ENCODE assay signal across 8 cellular contexts in the genomic region with DNA sequence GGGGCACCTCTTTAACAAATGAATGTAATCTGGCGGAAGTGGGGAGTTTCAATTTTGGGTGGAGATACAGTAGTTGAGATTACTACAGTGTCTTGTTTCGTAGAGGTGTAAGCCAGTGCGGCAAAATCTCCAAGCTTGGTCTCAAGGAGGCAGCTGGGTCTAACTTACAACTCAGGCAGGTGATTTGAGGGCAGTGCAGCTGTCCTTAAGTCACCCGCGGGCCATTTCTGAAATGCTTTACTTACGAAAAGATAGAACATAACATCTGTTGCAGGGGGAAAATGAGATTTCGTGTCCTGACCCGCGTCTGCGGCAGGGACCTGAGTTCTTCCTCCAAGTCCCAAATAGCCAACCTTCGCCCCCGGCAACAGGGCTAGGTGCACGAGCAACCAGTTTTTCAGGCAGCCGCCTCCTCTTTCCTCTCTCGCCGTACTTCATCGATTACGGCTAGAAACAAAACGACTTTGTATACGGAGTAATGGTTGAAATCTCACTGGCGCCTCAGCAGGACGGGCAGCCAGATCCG. TPM values are rescaled to one million over a fixed set of nuclear protein-coding genes. Genes with fewer than 3 reads are reported as not detected.
DNase-seq lines count a peak whose midpoint lies in the region; ATAC-seq, FAIRE-seq and TF ChIP-seq lines count a peak whose summit lies in the region.

No MANE protein-coding gene starts in this region.

- peaks cover 16% of the 10 kb centered on the region for H3K4me1 ChIP-seq in ACC112 (ENCODE audit: control insufficient read depth, insufficient read depth, low read length, unreplicated experiment)

- H3K4me3 ChIP-seq in ACC112 (ENCODE audit: low read depth, low read length) (peak overlapping the region; percentile 86), astrocyte of the cerebellum (ENCODE audit: low read depth, low read length) (peak overlapping the region; percentile 67)

- H3K27ac ChIP-seq in ACC112 (ENCODE audit: low read depth, low read length), result peak overlapping the region; percentile 53

- H3K79me2 ChIP-seq in ACC112 (ENCODE audit: control insufficient read depth, insufficient read depth, low read length, unreplicated experiment), result peaks cover 39% of the 10 kb centered on the region

- H3K4me3 Mint-ChIP-seq in immature natural killer cell, result peak overlapping the region; percentile 92 to 98 (median 97)
- peak overlapping the region; percentile 99 for H3K4me3 Mint-ChIP-seq in stimulated activated memory B cell treated with anti-CD40 and anti-IgM and Interleukin-4, amounts not matched to agents 10 μg/mL and 1 μg/mL and 100 μg/mL, for 72 hours

- H3K4me1 Mint-ChIP-seq in immature natural killer cell, result peaks cover 28 to 34% of the 10 kb centered on the region in 2 donors
- H3K4me1 Mint-ChIP-seq in stimulated activated memory B cell treated with anti-CD40 and anti-IgM and Interleukin-4, amounts not matched to agents 10 μg/mL and 1 μg/mL and 100 μg/mL, for 72 hours, result peaks cover 33% of the 10 kb centered on the region

- H2AFZ ChIP-seq in ACC112 (ENCODE audit: low read length, unreplicated experiment), result peak overlapping the region; percentile 74

- H3K27ac Mint-ChIP-seq in immature natural killer cell, result peak overlapping the region; percentile 89 to 98 (median 96)
- peak overlapping the region; percentile 98 for H3K27ac Mint-ChIP-seq in stimulated activated memory B cell treated with anti-CD40 and anti-IgM and Interleukin-4, amounts not matched to agents 10 μg/mL and 1 μg/mL and 100 μg/mL, for 72 hours

- in situ Hi-C loops in astrocyte of the cerebellum (cut with HindIII; ENCODE audit: low sequenced_read_pairs), result no loop called here

- TF ChIP-seq POLR2A in GM12892 (IDR thresholded peaks at IDR 0.05; ENCODE audit: low read depth, low read length), result no peak

- H3K27me3 ChIP-seq in ACC112 (ENCODE audit: insufficient read depth, low read length), result no peaks in the 10 kb centered on the region

- TF ChIP-seq CTCF in astrocyte of the cerebellum (IDR thresholded peaks at IDR 0.05; ENCODE audit: low read depth, low read length, missing control alignments), result no peak

- no peaks in the 10 kb centered on the region for H3K36me3 ChIP-seq in ACC112 (ENCODE audit: insufficient read depth, low read length)

- no peak for FAIRE-seq in GM12892 (lab: Jason Lieb, UNC)

- H3K9me3 Mint-ChIP-seq in immature natural killer cell, result no peaks in the 10 kb centered on the region
- H3K9me3 Mint-ChIP-seq in stimulated activated memory B cell treated with anti-CD40 and anti-IgM and Interleukin-4, amounts not matched to agents 10 μg/mL and 1 μg/mL and 100 μg/mL, for 72 hours, result no peaks in the 10 kb centered on the region

- DNase-seq in GM12892 (ENCODE audit: insufficient read length) (peak; percentile 39), NCI-H1105 treated with DMSO at 0.1 percent for 48 hours (lab: John Stamatoyannopoulos, UW) (peak; percentile 72), astrocyte of the cerebellum (ENCODE audit: low read depth) (no peak), immature natural killer cell (no peak), GDM1 (lab: John Stamatoyannopoulos, UW) (no peak)

- H3K27me3 Mint-ChIP-seq in immature natural killer cell (ENCODE audit: low read depth in 3 of 3), result peaks cover 7 to 10% (median 10%) of the 10 kb centered on the region in 3 donors
- no peaks in the 10 kb centered on the region for H3K27me3 Mint-ChIP-seq in stimulated activated memory B cell treated with anti-CD40 and anti-IgM and Interleukin-4, amounts not matched to agents 10 μg/mL and 1 μg/mL and 100 μg/mL, for 72 hours

- H3K36me3 Mint-ChIP-seq in immature natural killer cell, result no peaks in the 10 kb centered on the region
- H3K36me3 Mint-ChIP-seq in stimulated activated memory B cell treated with anti-CD40 and anti-IgM and Interleukin-4, amounts not matched to agents 10 μg/mL and 1 μg/mL and 100 μg/mL, for 72 hours, result peaks cover 5% of the 10 kb centered on the region

- ATAC-seq in HG02623 (IDR thresholded peaks at IDR 0.05; ENCODE audit: unreplicated experiment), result peak; percentile 32
- ATAC-seq in stimulated activated memory B cell treated with anti-CD40 and anti-IgM and Interleukin-4, amounts not matched to agents 10 μg/mL and 1 μg/mL and 100 μg/mL, for 72 hours, result peak; percentile 53

RNA-seq across cellular contexts. Expression of a gene that starts 0.5 kb away (rescaled TPM):
- 4.0 TPM for polyA plus RNA-seq in GM12892 (2012; ENCODE audit: missing spikeins)
- polyA plus RNA-seq in immature natural killer cell, result 1 to 10 TPM; 2.7 to 4.6 (median 4.0) TPM

RNA-seq across cellular contexts. Expression of a gene that starts 18.4 kb away (rescaled TPM):
- 0.55 TPM for polyA plus RNA-seq in GM12892 (2012; ENCODE audit: missing spikeins)
- polyA plus RNA-seq in immature natural killer cell, result under 1 TPM in 1 of 3 donors, not detected in 2; 0.09 TPM

RNA-seq across cellular contexts. Expression of a gene that starts 49.0 kb away (rescaled TPM):
- not detected for polyA plus RNA-seq in GM12892 (2012; ENCODE audit: missing spikeins)
- polyA plus RNA-seq in immature natural killer cell, result not detected

Comparison
In these comparisons a context has a peak if more than half of its experiments do, and no peak if none do; other contexts are left out.
1. DNase-seq: peak in GM12892 (single experiment) and NCI-H1105 treated with DMSO at 0.1 percent for 48 hours (single experiment); none in astrocyte of the cerebellum (single experiment), immature natural killer cell (0 of 3) and GDM1 (single experiment).